In the genomic region with DNA sequence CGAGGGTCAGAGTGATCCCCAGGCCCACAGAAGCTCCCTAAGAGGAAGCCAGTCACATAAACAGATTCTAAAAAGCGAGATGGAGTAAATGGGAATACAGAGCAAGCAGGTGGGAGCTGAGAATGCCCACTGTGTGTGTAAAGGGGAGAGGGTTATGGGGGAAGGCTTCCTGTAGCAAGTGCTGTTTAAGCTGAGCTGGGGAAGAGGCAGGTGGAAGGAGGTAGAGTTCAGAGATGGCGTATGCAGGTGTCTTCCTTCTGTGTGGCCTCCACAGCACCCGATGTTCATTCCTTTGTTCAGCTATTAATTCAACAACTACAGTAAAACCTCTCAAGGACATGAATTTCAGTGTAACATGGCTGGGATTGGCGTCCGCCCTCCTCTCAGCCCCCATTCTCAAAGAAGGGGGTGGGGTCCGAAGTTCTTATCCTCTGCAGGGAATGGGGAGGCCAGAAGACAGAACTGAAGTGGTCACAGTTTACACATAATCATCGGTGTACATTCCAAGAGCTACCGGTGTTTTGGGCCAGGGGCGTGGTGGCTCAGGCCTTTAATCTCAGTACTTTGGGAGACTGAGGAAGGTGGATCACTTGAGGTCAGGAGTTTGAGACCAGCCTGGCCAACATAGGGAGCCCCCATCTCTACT, we compare ENCODE assay signal across 8 cellular contexts. TPM values are rescaled to one million over a fixed set of nuclear protein-coding genes. Genes with fewer than 3 reads are reported as not detected.
DNase-seq lines count a peak whose midpoint lies in the region; ATAC-seq and TF ChIP-seq lines count a peak whose summit lies in the region.

No MANE protein-coding gene starts in this region.

- intact Hi-C loops in mucosa of descending colon (cut with DNase I, micrococcal nuclease) = no loop called here

- peaks cover 41% of the 10 kb centered on the region for H3K79me2 ChIP-seq in fibroblast of lung (ENCODE audit: control insufficient read depth, insufficient read depth, low read length)

- no peak for DNase-seq in GM12865 (ENCODE audit: low read depth)
- no peak for DNase-seq in SK-N-MC (ENCODE audit: low read depth, low spot score)
- DNase-seq in fibroblast of lung (ENCODE audit: low read depth in 2 of 2) = no peak
- DNase-seq in skeletal muscle cell (ENCODE audit: low read depth) = no peak
- DNase-seq in DMS53 (lab: John Stamatoyannopoulos, UW) = no peak
- no peak for DNase-seq in NCI-H748 treated with DMSO at 0.1 percent for 48 hours (lab: John Stamatoyannopoulos, UW)
- no peak for DNase-seq in HUDEP-2 (lab: John Stamatoyannopoulos, UW; ENCODE audit: unreplicated experiment in 76 of 76)
- no peak for DNase-seq in mucosa of descending colon

- H3K4me3 ChIP-seq in GM12865 (ENCODE audit: low read depth, low read length) = peak overlapping the region; percentile 97
- H3K4me3 ChIP-seq in SK-N-MC = peak overlapping the region; percentile 97
- H3K4me3 ChIP-seq in fibroblast of lung (replicated peaks in 1 of 4; ENCODE audit: control extremely low read depth in 1 of 4, insufficient read depth in 1 of 4, low read depth in 3 of 4, low read length in 4 of 4) = peak overlapping the region; percentile 66 to 91 (median 87)
- peak overlapping the region; percentile 84 for H3K4me3 ChIP-seq in skeletal muscle cell (ENCODE audit: low read depth, low read length)
- no peak overlapping the region for H3K4me3 ChIP-seq in mucosa of descending colon

- ATAC-seq in mucosa of descending colon = no peak

- no peaks in the 10 kb centered on the region for H3K9me3 ChIP-seq in SK-N-MC (ENCODE audit: low read depth, low read length)
- H3K9me3 ChIP-seq in fibroblast of lung (ENCODE audit: control insufficient read depth, insufficient read depth, low read depth, low read length) = no peaks in the 10 kb centered on the region
- no peaks in the 10 kb centered on the region for H3K9me3 ChIP-seq in mucosa of descending colon

- H3K4me1 ChIP-seq in fibroblast of lung (ENCODE audit: control insufficient read depth, extremely low read depth, insufficient read depth, low read length) (peaks cover 7% of the 10 kb centered on the region), mucosa of descending colon (ENCODE audit: low read depth) (peaks cover 23% of the 10 kb centered on the region)

- H3K9ac ChIP-seq in SK-N-MC (ENCODE audit: insufficient read length) = peak overlapping the region; percentile 84
- no peak overlapping the region for H3K9ac ChIP-seq in fibroblast of lung (ENCODE audit: insufficient read depth, low read length)

- H3K4me2 ChIP-seq in fibroblast of lung (ENCODE audit: extremely low read depth, insufficient read depth, low read length) = peak overlapping the region; percentile 90

- H3K27ac ChIP-seq in SK-N-MC (no peak overlapping the region), fibroblast of lung (ENCODE audit: insufficient read depth, low read length) (peak overlapping the region; percentile 80)

- H2AFZ ChIP-seq in fibroblast of lung (ENCODE audit: low read length) = no peak overlapping the region

- TF ChIP-seq CTCF in GM12865 (IDR thresholded peaks at IDR 0.05; ENCODE audit: insufficient read depth, low read depth, low read length, missing control alignments) (no peak), fibroblast of lung (conservative IDR thresholded peaks at IDR 0.05 in 1 of 2, IDR thresholded peaks at IDR 0.05 in 1 of 2; ENCODE audit: low read depth in 1 of 2, low read length in 2 of 2) (no peak), mucosa of descending colon (IDR thresholded peaks at IDR 0.05) (no peak)

- no peaks in the 10 kb centered on the region for H4K20me1 ChIP-seq in fibroblast of lung (ENCODE audit: control insufficient read depth, extremely low read depth, insufficient read depth, low read length)

- H3K27me3 ChIP-seq in fibroblast of lung (ENCODE audit: control insufficient read depth, insufficient read depth, low read length) = no peaks in the 10 kb centered on the region

- no peaks in the 10 kb centered on the region; the same call in 1 of the 2 replicates for H3K36me3 ChIP-seq in SK-N-MC (ENCODE audit: insufficient read depth, low read length)
- H3K36me3 ChIP-seq in fibroblast of lung (ENCODE audit: control insufficient read depth, insufficient read depth, low read length) = peaks cover 2% of the 10 kb centered on the region
- H3K36me3 ChIP-seq in mucosa of descending colon (ENCODE audit: low read depth) = no peaks in the 10 kb centered on the region

RNA-seq across cellular contexts. Expression of gene EEF2K, which starts 1.8 kb away (rescaled TPM):
- 22.6 and 31.3 TPM in 2 replicates for total RNA-seq in fibroblast of lung
- 8.9 and 11.4 TPM in 2 replicates for polyA plus RNA-seq in fibroblast of lung
- 10.8 and 12.0 TPM in 2 replicates for polyA plus RNA-seq in fibroblast of lung (2012)
- 51.1 and 84.0 TPM in 2 replicates for polyA minus RNA-seq in fibroblast of lung (ENCODE audit: low replicate concordance)
- 10 to 100 TPM; 38.6 to 60.8 (median 39.7) TPM for total RNA-seq in mucosa of descending colon

RNA-seq across cellular contexts. Expression of gene SDR42E2, which starts 45.5 kb away (rescaled TPM):
- under 0.01 TPM in 1 of 2 replicates, not detected in the other for total RNA-seq in fibroblast of lung
- polyA plus RNA-seq in fibroblast of lung = not detected in 2 replicates
- polyA plus RNA-seq in fibroblast of lung (2012) = not detected in 2 replicates
- polyA minus RNA-seq in fibroblast of lung (ENCODE audit: low replicate concordance) = not detected in 2 replicates
- not detected for total RNA-seq in mucosa of descending colon
